ENCODE assay signal across 8 cellular contexts in genomic region chr17:50626037-50626574, GRCh38. TPM values are rescaled to one million over a fixed set of nuclear protein-coding genes. Genes with fewer than 3 reads are reported as not detected.
DNase-seq lines count a peak whose midpoint lies in the region; ATAC-seq and TF ChIP-seq lines count a peak whose summit lies in the region.

No MANE protein-coding gene starts in this region.

- H3F3A ChIP-seq in neural progenitor cell (ENCODE audit: low read depth) = peaks cover 44% of the 10 kb centered on the region

- WGBS in esophagus squamous epithelium, 2 donors = 40 to 83% methylated on average over 1 to 2 of the region's 19 CpGs
- 29 to 62% (median 43%) methylated on average over 2 to 19 of the region's 19 CpGs for WGBS in stomach, 5 donors

- TF ChIP-seq POLR2A in esophagus squamous epithelium (IDR thresholded peaks at IDR 0.05) (no peak), stomach (IDR thresholded peaks at IDR 0.05) (no peak)

- no peaks in the 10 kb centered on the region for H3K79me2 ChIP-seq in OCI-LY3 (ENCODE audit: low read length)
- H3K79me2 ChIP-seq in neural progenitor cell (ENCODE audit: low read depth) = no peaks in the 10 kb centered on the region

- DNase-seq in COLO668 (lab: John Stamatoyannopoulos, UW; ENCODE audit: unreplicated experiment) = peak; percentile 67
- DNase-seq in activated T-cell treated with anti-CD3 and anti-CD28 coated beads for 24 hours (ENCODE audit: low read depth) = peak; percentile 42
- DNase-seq in esophagus squamous epithelium (lab: John Stamatoyannopoulos, UW) = no peak
- DNase-seq in neural progenitor cell (ENCODE audit: low spot score) = peak; percentile 92
- DNase-seq in stomach = peak; percentile 82

- H3K27ac ChIP-seq in OCI-LY3 (ENCODE audit: low read length) = no peak overlapping the region
- H3K27ac ChIP-seq in esophagus squamous epithelium = no peak overlapping the region
- no peak overlapping the region for H3K27ac ChIP-seq in neural progenitor cell
- no peak overlapping the region for H3K27ac ChIP-seq in stomach

- H3K36me3 Mint-ChIP-seq in neural progenitor cell = no peaks in the 10 kb centered on the region

- H2AFZ ChIP-seq in OCI-LY3 (ENCODE audit: low read depth, low read length) (peak overlapping the region; percentile 91; the same call in 1 of the 2 replicates), neural progenitor cell (replicated peaks) (no peak overlapping the region)

- H3K27me3 ChIP-seq in OCI-LY3 (ENCODE audit: low read depth, low read length) = peaks cover 31% of the 10 kb centered on the region
- H3K27me3 ChIP-seq in esophagus squamous epithelium = peaks cover 0 to 73% (median 0%) of the 10 kb centered on the region in 4 donors
- peaks cover 16% of the 10 kb centered on the region for H3K27me3 ChIP-seq in neural progenitor cell
- peaks cover 0 to 49% (median 0%) of the 10 kb centered on the region in 3 donors for H3K27me3 ChIP-seq in stomach

- H3K27me3 Mint-ChIP-seq in neural progenitor cell (ENCODE audit: insufficient read depth, low read depth) = peaks cover 11% of the 10 kb centered on the region

- H3K9me3 ChIP-seq in OCI-LY3 (ENCODE audit: insufficient read depth, low read length) (no peaks in the 10 kb centered on the region), esophagus squamous epithelium (no peaks in the 10 kb centered on the region), neural progenitor cell (ENCODE audit: low read depth) (no peaks in the 10 kb centered on the region), stomach (no peaks in the 10 kb centered on the region)

- H3K4me2 ChIP-seq in OCI-LY3 (ENCODE audit: low read length) = peak overlapping the region; percentile 64
- no peak overlapping the region for H3K4me2 ChIP-seq in neural progenitor cell

- TF ChIP-seq EP300 in stomach (IDR thresholded peaks at IDR 0.05) = no peak

- peaks cover 63% of the 10 kb centered on the region for H3K4me1 Mint-ChIP-seq in neural progenitor cell

- H3K4me3 ChIP-seq in OCI-LY3 (ENCODE audit: low read length) (peak overlapping the region; percentile 31; the same call in 1 of the 2 replicates), esophagus squamous epithelium (no peak overlapping the region), neural progenitor cell (no peak overlapping the region), stomach (no peak overlapping the region)

- H4K20me1 ChIP-seq in OCI-LY3 (ENCODE audit: insufficient read depth, low read length) (no peaks in the 10 kb centered on the region), neural progenitor cell (ENCODE audit: low read depth) (peaks cover 8% of the 10 kb centered on the region)

- H3K4me1 ChIP-seq in OCI-LY3 (ENCODE audit: low read length) = peaks cover 11% of the 10 kb centered on the region
- H3K4me1 ChIP-seq in esophagus squamous epithelium = peaks cover 0 to 16% (median 0%) of the 10 kb centered on the region in 3 donors
- H3K4me1 ChIP-seq in neural progenitor cell = peaks cover 61% of the 10 kb centered on the region
- H3K4me1 ChIP-seq in stomach = peaks cover 0 to 38% (median 30%) of the 10 kb centered on the region in 4 donors

- no peaks in the 10 kb centered on the region for H3K9me3 Mint-ChIP-seq in neural progenitor cell

- H3K36me3 ChIP-seq in OCI-LY3 (replicated peaks; ENCODE audit: low read depth, low read length) = no peaks in the 10 kb centered on the region
- no peaks in the 10 kb centered on the region for H3K36me3 ChIP-seq in esophagus squamous epithelium
- no peaks in the 10 kb centered on the region for H3K36me3 ChIP-seq in neural progenitor cell
- H3K36me3 ChIP-seq in stomach = no peaks in the 10 kb centered on the region

- intact Hi-C loops in esophagus squamous epithelium (cut with DNase I) (loop anchor here (10.0 kb wide), 1 partner anchor 141 kb away; no protein-coding TSS in a partner anchor), stomach (cut with DNase I; ENCODE audit: low total_unique reads) (no loop called here)

- H3K9ac ChIP-seq in OCI-LY3 (ENCODE audit: low read length) (no peak overlapping the region), neural progenitor cell (no peak overlapping the region)

- H3K4me3 Mint-ChIP-seq in neural progenitor cell = no peak overlapping the region

- H3K27ac Mint-ChIP-seq in neural progenitor cell = no peak overlapping the region

- TF ChIP-seq CTCF in OCI-LY3 (IDR thresholded peaks at IDR 0.05; ENCODE audit: low read depth, low read length) = peak; percentile 77
- TF ChIP-seq CTCF in esophagus squamous epithelium (IDR thresholded peaks at IDR 0.05) = peak; percentile 55 to 74 (median 64)
- peak; percentile 97 for TF ChIP-seq CTCF in neural progenitor cell (IDR thresholded peaks at IDR 0.05)
- TF ChIP-seq CTCF in stomach (IDR thresholded peaks at IDR 0.05) = peak in 5 of 7 experiments; percentile 59 to 78 (median 62)

- ATAC-seq in HG03354 (IDR thresholded peaks at IDR 0.05; ENCODE audit: poor library complexity, severe bottlenecking, unreplicated experiment) = peak; percentile 45
- no peak for ATAC-seq in GM21367 (IDR thresholded peaks at IDR 0.05; ENCODE audit: unreplicated experiment)

RNA-seq across cellular contexts. Expression of gene ABCC3, which starts 8.6 kb away (rescaled TPM):
- total RNA-seq in esophagus squamous epithelium (10 to 100 TPM; 19.6 to 93.7 (median 34.1) TPM), neural progenitor cell (ENCODE audit: low replicate concordance) (0.22 TPM in 1 of 2 replicates, not detected in the other), stomach (1,000 to 10,000 TPM in 1 of 5 donors, 100 to 1,000 TPM in 4; 139 to 1,043 (median 270) TPM)
- 10 to 100 TPM; 13.6 to 46.4 (median 23.9) TPM for polyA plus RNA-seq in stomach

Comparison
In these comparisons a context has a peak if more than half of its experiments do, and no peak if none do; other contexts are left out.
1. RNA of gene ABCC3, which starts 8.6 kb away (total RNA-seq): 139 to 1,043 TPM in stomach and 19.6 to 93.7 TPM in esophagus squamous epithelium; 0.22 TPM in neural progenitor cell; every median in the first group is over 10 times any median in the second.
2. Peak in every context shown above with its lines, with median percentiles within 50 percentile points of each other: CTCF ChIP-seq.